In genomic region chr1:179016694-179017382, GRCh38 we compare ENCODE assay signal across 8 cellular contexts. TPM values are rescaled to one million over a fixed set of nuclear protein-coding genes. Genes with fewer than 3 reads are reported as not detected.
DNase-seq lines count a peak whose midpoint lies in the region; ATAC-seq, FAIRE-seq and TF ChIP-seq lines count a peak whose summit lies in the region.

No MANE protein-coding gene starts in this region.

- no peaks in the 10 kb centered on the region for H3K9me3 ChIP-seq in ovary
- H3K9me3 ChIP-seq in CD4-positive, alpha-beta T cell (ENCODE audit: control insufficient read depth, low read length): no peaks in the 10 kb centered on the region
- no peaks in the 10 kb centered on the region for H3K9me3 ChIP-seq in Caco-2

- no peak overlapping the region for H3K27ac Mint-ChIP-seq in CD4-positive, alpha-beta T cell
- no peak overlapping the region for H3K27ac Mint-ChIP-seq in Caco-2 (ENCODE audit: unreplicated experiment)

- H3K9me3 Mint-ChIP-seq in CD4-positive, alpha-beta T cell: no peaks in the 10 kb centered on the region
- no peaks in the 10 kb centered on the region for H3K9me3 Mint-ChIP-seq in Caco-2 (ENCODE audit: unreplicated experiment)

- 48 to 53% (median 49%) methylated on average over 5 of the region's 5 CpGs for WGBS in ovary, 3 donors

- TF ChIP-seq EP300 in ovary (IDR thresholded peaks at IDR 0.05): no peak

- TF ChIP-seq CTCF in RWPE1 (conservative IDR thresholded peaks at IDR 0.05; ENCODE audit: low read depth) (no peak), ovary (IDR thresholded peaks at IDR 0.05) (no peak), Caco-2 (IDR thresholded peaks at IDR 0.05; ENCODE audit: insufficient read depth in 1 of 2, low read depth in 1 of 2, low read length in 1 of 2, severe bottlenecking in 1 of 2, unreplicated experiment in 1 of 2) (no peak)
- no peak for TF ChIP-seq CTCF in CD4-positive, alpha-beta T cell (IDR thresholded peaks at IDR 0.05)

- H3K36me3 Mint-ChIP-seq in CD4-positive, alpha-beta T cell (ENCODE audit: low read depth): no peaks in the 10 kb centered on the region
- no peaks in the 10 kb centered on the region for H3K36me3 Mint-ChIP-seq in Caco-2 (ENCODE audit: insufficient read depth, unreplicated experiment)

- no peak for ATAC-seq in CD4-positive, alpha-beta T cell (ENCODE audit: poor library complexity)

- H3K27me3 ChIP-seq in ovary (no peaks in the 10 kb centered on the region), Caco-2 (replicated peaks; ENCODE audit: control insufficient read depth, insufficient read depth, low read length) (no peaks in the 10 kb centered on the region)
- H3K27me3 ChIP-seq in CD4-positive, alpha-beta T cell (ENCODE audit: control insufficient read depth, insufficient read depth, low read length): no peaks in the 10 kb centered on the region

- H3K4me1 ChIP-seq in ovary (ENCODE audit: insufficient read depth) (peaks cover 12% of the 10 kb centered on the region), Caco-2 (no peaks in the 10 kb centered on the region; the same call in 1 of the 2 replicates)

- CTCF ChIA-PET in RWPE1 (lab: Yijun Ruan, JAX): interaction anchor here (0.5 to 1.0 kb wide), 3 partner anchors 14 to 480 kb away, joined by 3 to 5 read pairs (median 4); no protein-coding TSS in a partner anchor
- CTCF ChIA-PET in CD4-positive, alpha-beta T cell (lab: Charles Lee): no interaction called here
- CTCF ChIA-PET in Caco-2 (lab: Charles Lee): no interaction called here

- H3K4me3 ChIP-seq in ovary (no peak overlapping the region), Caco-2 (ENCODE audit: low read depth, low read length) (no peak overlapping the region)

- no TSS peak for BruUV-seq in Caco-2 (replicated peaks; lab: Mats Ljungman, UMichigan)

- POLR2A ChIA-PET in RWPE1 (lab: Yijun Ruan, JAX; ENCODE audit: low non-redundant PET) (no interaction called here), Caco-2 (lab: Charles Lee) (no interaction called here)
- POLR2A ChIA-PET in CD4-positive, alpha-beta T cell (lab: Charles Lee): no interaction called here

- H3K4me1 Mint-ChIP-seq in CD4-positive, alpha-beta T cell (ENCODE audit: low read depth): no peaks in the 10 kb centered on the region
- H3K4me1 Mint-ChIP-seq in Caco-2 (ENCODE audit: low read depth, unreplicated experiment): peaks cover 5% of the 10 kb centered on the region

- no peak for FAIRE-seq in GM12892 (lab: Jason Lieb, UNC)

- H3K4me3 Mint-ChIP-seq in CD4-positive, alpha-beta T cell: no peak overlapping the region
- H3K4me3 Mint-ChIP-seq in Caco-2 (ENCODE audit: unreplicated experiment): no peak overlapping the region

- TF ChIP-seq POLR2A in ovary (IDR thresholded peaks at IDR 0.05) (no peak), GM12892 (IDR thresholded peaks at IDR 0.05; ENCODE audit: low read depth, low read length) (no peak)

- DNase-seq in NCI-H446 (lab: John Stamatoyannopoulos, UW) (peak; percentile 23 to 59), NCI-H446 treated with DMSO at 0.1 percent for 48 hours (lab: John Stamatoyannopoulos, UW) (no peak), RWPE1 (ENCODE audit: low spot score) (peak; percentile 90), fibroblast of the conjunctiva (ENCODE audit: low read depth) (peak; percentile 95), ovary (peak; percentile 46 to 76 (median 60)), GM12892 (ENCODE audit: insufficient read length) (no peak), Caco-2 (no peak)
- no peak for DNase-seq in CD4-positive, alpha-beta T cell

- no peaks in the 10 kb centered on the region for H3K27me3 Mint-ChIP-seq in CD4-positive, alpha-beta T cell
- H3K27me3 Mint-ChIP-seq in Caco-2 (ENCODE audit: insufficient read depth, unreplicated experiment): no peaks in the 10 kb centered on the region

- H3K27ac ChIP-seq in RWPE1 (peak overlapping the region; percentile 75), ovary (no peak overlapping the region)
- H3K27ac ChIP-seq in CD4-positive, alpha-beta T cell (ENCODE audit: low read depth, low read length): no peak overlapping the region

- H3K36me3 ChIP-seq in ovary (no peaks in the 10 kb centered on the region), Caco-2 (ENCODE audit: control insufficient read depth, insufficient read depth, low read length) (no peaks in the 10 kb centered on the region)

- intact Hi-C loops in ovary (cut with DNase I): no loop called here
- intact Hi-C loops in CD4-positive, alpha-beta T cell (cut with DNase I, micrococcal nuclease): no loop called here
- intact Hi-C loops in Caco-2 (cut with micrococcal nuclease; ENCODE audit: unreplicated experiment): no loop called here

RNA-seq across cellular contexts. Expression of gene FAM20B, which starts 8.9 kb away (rescaled TPM):
- total RNA-seq in ovary (10 to 100 TPM; 22.5 to 62.0 (median 49.1) TPM), Caco-2 (2022) (24.5 and 26.1 TPM in 2 replicates)
- 10 to 100 TPM; 19.0 to 50.1 TPM for polyA plus RNA-seq in ovary
- 10 to 100 TPM; 12.1 to 12.9 TPM for total RNA-seq in CD4-positive, alpha-beta T cell
- 11.4 TPM for polyA plus RNA-seq in GM12892 (2012; ENCODE audit: missing spikeins)

Comparison
In these comparisons a context has a peak if more than half of its experiments do, and no peak if none do; other contexts are left out.
1. DNase-seq: peak in NCI-H446 (2 of 2), RWPE1 (single experiment), fibroblast of the conjunctiva (single experiment) and ovary (5 of 5); none in NCI-H446 treated with DMSO at 0.1 percent for 48 hours (single experiment), CD4-positive, alpha-beta T cell (0 of 10), GM12892 (single experiment) and Caco-2 (0 of 2).